31 cellular contexts compared by ENCODE assay signal in genomic region chr1:189274267-189274666, GRCh38.
"Had no signal": no experiment of that assay in that cellular context is flagged by ENCODE, and none has a peak within 500 bp of the region (broad histone marks: within the 10 kb centered on the region; RNA-seq: fewer than 3 reads in every experiment).

No MANE protein-coding gene starts in this region.

- DNase-seq: activated CD4-positive, alpha-beta memory T cell treated with anti-CD3 and anti-CD28 coated beads, Interleukin-2, amount 10 ng/mL, durations not matched to agents 7 days and 5 days; activated CD4-positive, alpha-beta T cell treated with anti-CD3 and anti-CD28 coated beads for 1 hour; activated CD4-positive, alpha-beta T cell treated with anti-CD3 and anti-CD28 coated beads for 36 hours; activated CD4-positive, alpha-beta T cell treated with anti-CD3 and anti-CD28 coated beads for 48 hours; activated CD4-positive, alpha-beta T cell treated with anti-CD3 and anti-CD28 coated beads, Interleukin-2, amount 10 ng/mL, durations not matched to agents 7 days and 5 days; activated CD4-positive, alpha-beta T cell treated with anti-CD3 and anti-CD28 coated beads, Interleukin-2, amount 50 U/mL, for 48 hours; activated CD4-positive, CD25-positive, alpha-beta regulatory T cell; activated CD8-positive, alpha-beta memory T cell treated with anti-CD3 and anti-CD28 coated beads for 24 hours; activated CD8-positive, alpha-beta memory T cell treated with anti-CD3 and anti-CD28 coated beads, Interleukin-2, amount 10 ng/mL, durations not matched to agents 7 days and 5 days; activated CD8-positive, alpha-beta memory T cell treated with anti-CD3 and anti-CD28 coated beads, Interleukin-2, amount 50 U/mL, for 48 hours; activated CD8-positive, alpha-beta T cell treated with anti-CD3 and anti-CD28 coated beads, Interleukin-2, amount 10 ng/mL, durations not matched to agents 7 days and 5 days; activated effector memory CD4-positive, alpha-beta T cell treated with Interleukin-2 at 50 U/mL for 16 hours; activated gamma-delta T cell; activated naive CD4-positive, alpha-beta T cell treated with anti-CD3 and anti-CD28 coated beads, Interleukin-2, amount 10 ng/mL, durations not matched to agents 7 days and 5 days; activated naive CD4-positive, alpha-beta T cell treated with Interleukin-2 at 50 U/mL for 16 hours; activated naive CD8-positive, alpha-beta T cell treated with anti-CD3 and anti-CD28 coated beads, Interleukin-2, amount 10 ng/mL, durations not matched to agents 7 days and 5 days; activated naive CD8-positive, alpha-beta T cell treated with anti-CD3 and anti-CD28 coated beads, Interleukin-2, amount 50 U/mL, for 24 hours; activated T-cell treated with anti-CD3 and anti-CD28 coated beads, Interleukin-2, amount 50 U/mL, for 24 hours; activated T-cell treated with anti-CD3 and anti-CD28 coated beads, Interleukin-2, amount 50 U/mL, for 48 hours; amygdala; anterior cingulate cortex; caudate nucleus; cerebellar nuclear complex; T-helper 2 cell; T-helper 9 cell; WERI-Rb-1 had no signal

- ATAC-seq: activated CD4-positive, alpha-beta T cell treated with anti-CD3 and anti-CD28 coated beads for 36 hours; activated CD4-positive, CD25-positive, alpha-beta regulatory T cell treated with anti-CD3 and anti-CD28 coated beads, Interleukin-2, amount 50 U/mL, for 24 hours; activated CD8-positive, alpha-beta memory T cell treated with anti-CD3 and anti-CD28 coated beads, Interleukin-2, amount 10 ng/mL, durations not matched to agents 7 days and 5 days; activated CD8-positive, alpha-beta T cell treated with anti-CD3 and anti-CD28 coated beads, Interleukin-2, amount 10 ng/mL, durations not matched to agents 7 days and 5 days; activated naive CD8-positive, alpha-beta T cell treated with anti-CD3 and anti-CD28 coated beads, Interleukin-2, amount 50 U/mL, for 24 hours; WTC11 had no signal

- H3K4me3 ChIP-seq: ascending aorta, cardiac muscle cell had no signal

- H3K36me3 ChIP-seq: ascending aorta, cardiac muscle cell, WERI-Rb-1 had no signal

- H3K27ac ChIP-seq: ascending aorta, cardiac muscle cell, WERI-Rb-1 had no signal

- H3K4me1 ChIP-seq: ascending aorta had no signal

- H3K27me3 ChIP-seq: ascending aorta, cardiac muscle cell had no signal

- FAIRE-seq: bronchial epithelial cell had no signal
